In the genomic region with DNA sequence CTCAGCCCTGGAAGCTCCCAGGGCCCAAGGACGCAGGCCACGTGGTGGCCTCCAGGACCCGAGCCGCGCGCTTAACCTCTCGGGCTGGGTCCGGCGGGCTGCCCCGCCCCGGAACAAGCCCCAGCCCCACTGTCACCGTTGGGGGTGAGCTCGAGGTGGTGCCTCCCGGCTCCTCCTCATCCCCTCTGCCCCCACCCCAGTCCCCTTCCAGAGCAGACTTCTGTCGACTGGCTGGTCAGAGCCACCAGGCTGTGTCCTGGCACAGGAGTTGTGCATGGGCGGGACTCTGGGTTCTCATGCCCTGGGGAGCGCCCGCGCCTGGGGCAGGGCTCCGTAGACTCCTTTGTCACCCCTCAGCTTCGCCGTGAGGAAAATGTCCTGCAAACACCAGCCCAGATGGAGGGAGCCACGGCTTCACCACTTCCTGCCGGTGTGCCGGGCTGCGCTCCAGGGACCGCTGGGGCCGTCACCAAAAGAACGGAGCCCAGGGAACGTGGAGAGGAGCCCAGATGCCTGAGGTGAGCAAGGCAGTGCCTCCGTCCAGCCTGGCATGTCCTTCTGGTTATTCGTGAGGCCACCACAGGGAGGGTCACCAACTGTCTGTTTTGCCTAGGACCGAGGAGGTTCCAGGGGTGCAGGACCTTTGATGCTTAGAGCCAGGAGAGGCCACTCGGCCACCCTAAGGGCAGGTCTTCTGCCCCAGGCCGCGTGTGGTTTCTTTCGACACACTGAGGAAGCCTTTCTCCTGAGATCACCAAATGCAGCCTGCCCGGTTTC, we compare ENCODE assay signal across 8 cellular contexts. TPM values are rescaled to one million over a fixed set of nuclear protein-coding genes. Genes with fewer than 3 reads are reported as not detected.
DNase-seq lines count a peak whose midpoint lies in the region; ATAC-seq lines count a peak whose summit lies in the region.

No MANE protein-coding gene starts in this region.

- no peaks in the 10 kb centered on the region for H3K36me3 Mint-ChIP-seq in activated CD8-positive, alpha-beta T cell treated with anti-CD3 and anti-CD28 coated beads, Interleukin-2, amount 10 ng/mL, durations not matched to agents 7 days and 5 days (ENCODE audit: low read depth)

- peak; percentile 92 for ATAC-seq in HG03066 (IDR thresholded peaks at IDR 0.05; ENCODE audit: low read depth, unreplicated experiment)
- peak; percentile 30 for ATAC-seq in activated CD8-positive, alpha-beta T cell treated with anti-CD3 and anti-CD28 coated beads, Interleukin-2, amount 10 ng/mL, durations not matched to agents 7 days and 5 days

- H3K9me3 Mint-ChIP-seq in activated CD8-positive, alpha-beta T cell treated with anti-CD3 and anti-CD28 coated beads, Interleukin-2, amount 10 ng/mL, durations not matched to agents 7 days and 5 days (ENCODE audit: insufficient read depth) = no peaks in the 10 kb centered on the region

- no peak overlapping the region for H3K4me3 Mint-ChIP-seq in activated CD8-positive, alpha-beta T cell treated with anti-CD3 and anti-CD28 coated beads, Interleukin-2, amount 10 ng/mL, durations not matched to agents 7 days and 5 days

- CTCF ChIA-PET in activated CD8-positive, alpha-beta T cell treated with anti-CD3 and anti-CD28 coated beads, Interleukin-2, amount 10 ng/mL, durations not matched to agents 7 days and 5 days (lab: Charles Lee) = no interaction called here

- POLR2A ChIA-PET in activated CD8-positive, alpha-beta T cell treated with anti-CD3 and anti-CD28 coated beads, Interleukin-2, amount 10 ng/mL, durations not matched to agents 7 days and 5 days (lab: Charles Lee) = no interaction called here

- no peak overlapping the region for H3K27ac Mint-ChIP-seq in activated CD8-positive, alpha-beta T cell treated with anti-CD3 and anti-CD28 coated beads, Interleukin-2, amount 10 ng/mL, durations not matched to agents 7 days and 5 days

- peaks cover 4% of the 10 kb centered on the region for H3K4me1 Mint-ChIP-seq in activated CD8-positive, alpha-beta T cell treated with anti-CD3 and anti-CD28 coated beads, Interleukin-2, amount 10 ng/mL, durations not matched to agents 7 days and 5 days (ENCODE audit: low read depth)

- DNase-seq in SIG-M5 treated with dmso at 0.1 percent for 504 hours (lab: John Stamatoyannopoulos, UW; ENCODE audit: unreplicated experiment) = peak; percentile 52
- no peak for DNase-seq in SIG-M5 (lab: John Stamatoyannopoulos, UW)
- peak; percentile 20 for DNase-seq in activated CD8-positive, alpha-beta T cell treated with anti-CD3 and anti-CD28 coated beads, Interleukin-2, amount 10 ng/mL, durations not matched to agents 7 days and 5 days
- peak; percentile 54 for DNase-seq in pons (ENCODE audit: low spot score)
- no peak for DNase-seq in NCI-H128 (lab: John Stamatoyannopoulos, UW; ENCODE audit: unreplicated experiment)
- no peak for DNase-seq in effector CD8-positive, alpha-beta T cell (lab: John Stamatoyannopoulos, UW)
- DNase-seq in NCI-H774 (lab: John Stamatoyannopoulos, UW) = no peak

- peaks cover 23% of the 10 kb centered on the region for H3K27me3 Mint-ChIP-seq in activated CD8-positive, alpha-beta T cell treated with anti-CD3 and anti-CD28 coated beads, Interleukin-2, amount 10 ng/mL, durations not matched to agents 7 days and 5 days (ENCODE audit: low read depth)

RNA-seq across cellular contexts. Expression of a gene that starts 7.1 kb away (rescaled TPM):
- 1 to 10 TPM; 4.7 to 8.3 TPM for total RNA-seq in activated CD8-positive, alpha-beta T cell treated with anti-CD3 and anti-CD28 coated beads, Interleukin-2, amount 10 ng/mL, durations not matched to agents 7 days and 5 days

RNA-seq across cellular contexts. Expression of a gene that starts 36.8 kb away (rescaled TPM):
- 1 to 10 TPM in 1 of 2 experiments, under 1 TPM in 1; 0.83 to 1.0 TPM for total RNA-seq in activated CD8-positive, alpha-beta T cell treated with anti-CD3 and anti-CD28 coated beads, Interleukin-2, amount 10 ng/mL, durations not matched to agents 7 days and 5 days

Comparison
In these comparisons a context has a peak if more than half of its experiments do, and no peak if none do; other contexts are left out.
1. DNase-seq: peak in SIG-M5 treated with dmso at 0.1 percent for 504 hours (single experiment), activated CD8-positive, alpha-beta T cell treated with anti-CD3 and anti-CD28 coated beads, Interleukin-2, amount 10 ng/mL, durations not matched to agents 7 days and 5 days (single experiment) and pons (single experiment); none in SIG-M5 (single experiment), NCI-H128 (single experiment), effector CD8-positive, alpha-beta T cell (single experiment) and NCI-H774 (single experiment).